ENCODE assay signal across 23 cellular contexts in the genomic region with DNA sequence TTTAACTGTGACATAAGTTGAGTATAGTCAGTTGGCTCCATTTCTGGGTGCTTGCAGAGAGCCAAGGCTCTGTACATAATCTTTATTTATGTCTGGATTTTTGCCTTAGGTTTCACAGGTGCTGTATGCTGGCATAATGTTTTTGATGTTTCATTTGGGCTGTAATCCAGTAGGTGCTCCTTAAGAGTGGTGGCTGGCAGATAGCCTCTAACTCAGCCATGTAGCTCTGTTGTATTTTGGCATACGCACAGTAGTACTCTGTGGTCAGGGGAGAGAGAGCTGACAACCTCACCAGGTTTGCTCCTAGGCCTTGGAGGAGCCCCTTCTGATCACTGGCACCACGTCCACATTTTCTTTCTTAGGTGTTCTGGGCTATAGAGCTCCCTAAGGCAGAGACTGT.
"Had no signal": no experiment of that assay in that cellular context is flagged by ENCODE, and none has a peak within 500 bp of the region (broad histone marks: within the 10 kb centered on the region; RNA-seq: fewer than 3 reads in every experiment).

No MANE protein-coding gene starts in this region.

- H3K4me3 ChIP-seq: colonic mucosa had no signal

- H3K36me3 Mint-ChIP-seq: activated CD4-positive, alpha-beta memory T cell treated with anti-CD3 and anti-CD28 coated beads for 36 hours; activated naive CD4-positive, alpha-beta T cell treated with anti-CD3 and anti-CD28 coated beads, Interleukin-2, amount 50 U/mL, for 72 hours; brain; WTC11 had no signal

- H3K36me3 ChIP-seq: colonic mucosa had no signal

- H3K4me1 Mint-ChIP-seq: activated CD4-positive, alpha-beta T cell treated with anti-CD3 and anti-CD28 coated beads, Interleukin-2, amount 10 ng/mL, durations not matched to agents 7 days and 5 days; activated naive CD8-positive, alpha-beta T cell treated with anti-CD3 and anti-CD28 coated beads, Interleukin-2, amount 50 U/mL, for 24 hours; brain; central memory CD8-positive, alpha-beta T cell; T-helper 17 cell; WTC11 had no signal

- ATAC-seq: activated naive CD4-positive, alpha-beta T cell treated with anti-CD3 and anti-CD28 coated beads, Interleukin-2, amount 50 U/mL, for 72 hours; activated naive CD8-positive, alpha-beta T cell treated with anti-CD3 and anti-CD28 coated beads, Interleukin-2, amount 50 U/mL, for 24 hours; activated T-cell treated with anti-CD3 and anti-CD28 coated beads, Interleukin-2, amount 50 U/mL, for 4 hours; T-helper 17 cell; WTC11 had no signal

- H3K9me3 ChIP-seq: colonic mucosa had no signal

- H3K4me1 ChIP-seq: colonic mucosa had no signal

- DNase-seq: activated CD4-positive, alpha-beta memory T cell treated with anti-CD3 and anti-CD28 coated beads for 36 hours; activated CD4-positive, alpha-beta T cell treated with anti-CD3 and anti-CD28 coated beads, Interleukin-2, amount 10 ng/mL, durations not matched to agents 7 days and 5 days; activated CD8-positive, alpha-beta memory T cell treated with anti-CD3 and anti-CD28 coated beads for 24 hours; activated effector memory CD4-positive, alpha-beta T cell treated with anti-CD3 and anti-CD28 coated beads, Interleukin-2, amount 50 U/mL, for 16 hours; activated naive CD4-positive, alpha-beta T cell treated with Interleukin-2 at 50 U/mL for 16 hours; activated naive CD8-positive, alpha-beta T cell treated with anti-CD3 and anti-CD28 coated beads, Interleukin-2, amount 50 U/mL, for 24 hours; activated T-cell treated with anti-CD3 and anti-CD28 coated beads, Interleukin-2, amount 50 U/mL, for 4 hours; amniotic stem cell; colonic mucosa; NCI-H1417; NCI-H1694; NCI-H2081; NCI-H2227 treated with DMSO at 0.1 percent for 48 hours; NCI-H446 treated with DMSO at 0.1 percent for 48 hours; NCI-H524 treated with DMSO at 0.1 percent for 48 hours; NCI-H748 treated with DMSO at 0.1 percent for 48 hours; SIG-M5; T-helper 17 cell; T-helper 9 cell had no signal

- H3K27ac ChIP-seq: colonic mucosa had no signal

- H3K27me3 Mint-ChIP-seq: activated CD4-positive, alpha-beta memory T cell treated with anti-CD3 and anti-CD28 coated beads for 36 hours; activated CD4-positive, alpha-beta T cell treated with anti-CD3 and anti-CD28 coated beads, Interleukin-2, amount 10 ng/mL, durations not matched to agents 7 days and 5 days; activated naive CD8-positive, alpha-beta T cell treated with anti-CD3 and anti-CD28 coated beads, Interleukin-2, amount 50 U/mL, for 24 hours; brain; central memory CD8-positive, alpha-beta T cell; T-helper 17 cell had no signal

- H3K4me3 Mint-ChIP-seq: activated CD4-positive, alpha-beta memory T cell treated with anti-CD3 and anti-CD28 coated beads for 36 hours; activated CD4-positive, alpha-beta T cell treated with anti-CD3 and anti-CD28 coated beads, Interleukin-2, amount 10 ng/mL, durations not matched to agents 7 days and 5 days; activated naive CD8-positive, alpha-beta T cell treated with anti-CD3 and anti-CD28 coated beads, Interleukin-2, amount 50 U/mL, for 24 hours; activated T-cell treated with anti-CD3 and anti-CD28 coated beads, Interleukin-2, amount 50 U/mL, for 4 hours; brain; central memory CD8-positive, alpha-beta T cell; T-helper 17 cell; WTC11 had no signal

- H3K27ac Mint-ChIP-seq: activated CD4-positive, alpha-beta memory T cell treated with anti-CD3 and anti-CD28 coated beads for 36 hours; activated CD4-positive, alpha-beta T cell treated with anti-CD3 and anti-CD28 coated beads, Interleukin-2, amount 10 ng/mL, durations not matched to agents 7 days and 5 days; activated naive CD4-positive, alpha-beta T cell treated with anti-CD3 and anti-CD28 coated beads, Interleukin-2, amount 50 U/mL, for 72 hours; activated naive CD8-positive, alpha-beta T cell treated with anti-CD3 and anti-CD28 coated beads, Interleukin-2, amount 50 U/mL, for 24 hours; brain; T-helper 17 cell; WTC11 had no signal

- H3K27me3 ChIP-seq: colonic mucosa had no signal
